26 cellular contexts compared by ENCODE assay signal in the genomic region with DNA sequence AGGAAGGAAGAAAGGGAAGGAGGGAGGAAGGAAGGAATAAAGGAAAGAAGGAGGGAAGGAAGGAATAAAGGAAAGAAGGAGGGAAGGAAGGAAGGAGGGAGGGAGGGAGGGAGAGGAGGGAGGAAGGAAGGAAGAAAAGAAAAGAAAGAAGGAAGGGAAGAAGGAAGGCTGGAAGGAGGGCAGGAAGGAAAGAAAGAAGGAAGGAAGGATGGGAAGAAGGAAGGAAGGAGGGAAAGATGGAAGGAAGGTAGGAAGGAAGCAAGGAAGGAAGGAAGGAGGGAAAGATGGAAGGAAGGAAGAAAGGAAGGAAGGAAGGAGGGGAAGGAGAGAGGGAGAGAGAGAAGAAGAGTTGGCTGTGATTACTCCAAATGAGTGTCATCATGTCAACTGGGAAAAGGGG.
"Had no signal": no experiment of that assay in that cellular context is flagged by ENCODE, and none has a peak within 500 bp of the region (broad histone marks: within the 10 kb centered on the region; RNA-seq: fewer than 3 reads in every experiment).

No MANE protein-coding gene starts in this region.

- DNase-seq: stimulated activated CD4-positive, alpha-beta T cell treated with anti-CD3 and anti-CD28 coated beads, Interleukin-2, amount 100 ng/mL, for 24 hours; stimulated activated CD4-positive, alpha-beta T cell treated with anti-CD3 and anti-CD28 coated beads, Interleukin-4, amount 100 ng/mL, for 1 hour; stimulated activated CD4-positive, alpha-beta T cell treated with anti-CD3 and anti-CD28 coated beads, Interleukin-4, amount 100 ng/mL, for 24 hours; stimulated activated CD4-positive, alpha-beta T cell treated with anti-CD3 and anti-CD28 coated beads, Interleukin-4, amount 100 ng/mL, for 4 hours; stimulated activated CD8-positive, alpha-beta memory T cell treated with anti-CD3 and anti-CD28 coated beads, Interleukin-4, amount 100 ng/mL, for 48 hours; stimulated activated naive B cell treated with anti-CD40 and anti-IgM and Interleukin-4, amounts not matched to agents 10 μg/mL and 1 μg/mL and 100 μg/mL, for 72 hours; stimulated activated naive CD4-positive, alpha-beta T cell; stimulated activated naive CD4-positive, alpha-beta T cell treated with Interleukin-2 at 50 U/mL for 16 hours; stimulated activated naive CD8-positive, alpha-beta T cell treated with anti-CD3 and anti-CD28 coated beads, Interleukin-15, amount 100 ng/mL, for 72 hours; stimulated activated naive CD8-positive, alpha-beta T cell treated with anti-CD3 and anti-CD28 coated beads, Interleukin-15, Interleukin-2, amounts not matched to agents 100 U/mL and 50 U/mL, for 24 hours; stomach; substantia nigra; testis; thyroid gland; tibial artery; transverse colon; upper lobe of left lung; upper lobe of right lung; uterus had no signal

- FAIRE-seq: urothelium cell line had no signal

- H3K36me3 ChIP-seq: stomach, suprapubic skin, thoracic aorta, thyroid gland, tibial artery, tibial nerve, transverse colon, upper lobe of left lung, upper lobe of right lung, uterus, vagina had no signal

- H3K4me1 ChIP-seq: stomach, testis, tibial artery, tibial nerve, transverse colon, upper lobe of left lung, upper lobe of right lung, uterus had no signal

- H3K27ac ChIP-seq: stomach, suprapubic skin, testis, thoracic aorta, thyroid gland, tibial artery, tibial nerve, transverse colon, upper lobe of left lung, upper lobe of right lung, uterus, vagina had no signal

- ATAC-seq: stimulated activated effector memory CD8-positive, alpha-beta T cell treated with anti-CD3 and anti-CD28 coated beads, Interleukin-12 subunit alpha, Interleukin-12 subunit beta, amount 100 ng/mL, for 72 hours; stimulated activated memory B cell treated with anti-CD40 and anti-IgM and Interleukin-4, amounts not matched to agents 10 μg/mL and 1 μg/mL and 100 μg/mL, for 72 hours; stimulated activated naive B cell treated with anti-CD40 and anti-IgM and Interleukin-4, amounts not matched to agents 10 μg/mL and 1 μg/mL and 100 μg/mL, for 72 hours; stimulated activated naive CD8-positive, alpha-beta T cell treated with anti-CD3 and anti-CD28 coated beads, Interleukin-15, amount 100 ng/mL, for 72 hours; stimulated activated naive CD8-positive, alpha-beta T cell treated with anti-CD3 and anti-CD28 coated beads, Interleukin-15, Interleukin-2, amounts not matched to agents 100 U/mL and 50 U/mL, for 24 hours; upper lobe of right lung had no signal

- H3K4me3 ChIP-seq: stomach, suprapubic skin, testis, thoracic aorta, thyroid gland, tibial artery, tibial nerve, transverse colon, upper lobe of left lung, upper lobe of right lung, uterus, vagina had no signal

- H3K9me3 ChIP-seq: stomach, suprapubic skin, testis, thoracic aorta, thyroid gland, tibial artery, tibial nerve, transverse colon, upper lobe of left lung, upper lobe of right lung, uterus, vagina had no signal

- H3K27me3 ChIP-seq: stomach, suprapubic skin, testis, thyroid gland, tibial artery, tibial nerve, transverse colon, upper lobe of left lung, upper lobe of right lung, uterus, vagina had no signal
